22 cellular contexts compared by ENCODE assay signal in the genomic region with DNA sequence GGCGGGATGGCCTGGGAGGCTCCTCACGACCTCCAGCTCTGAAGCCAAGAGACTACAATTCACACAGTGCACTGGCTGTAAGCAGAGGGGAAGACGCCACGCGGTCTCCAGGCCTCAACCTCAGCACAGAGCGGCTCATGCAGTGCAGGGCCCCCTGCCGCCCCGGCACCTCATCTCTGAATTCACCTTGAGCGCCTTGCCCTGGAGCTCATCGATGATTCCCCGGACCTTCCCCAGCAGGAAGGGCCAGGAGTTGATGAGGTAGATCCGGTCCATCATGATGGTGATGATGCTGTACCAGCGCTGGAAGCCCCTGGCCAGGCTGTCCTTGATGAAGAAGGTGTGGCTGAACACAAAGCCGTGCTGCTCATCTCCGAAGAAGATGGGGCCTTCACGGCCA. TPM values are rescaled to one million over a fixed set of nuclear protein-coding genes. Genes with fewer than 3 reads are reported as not detected.
DNase-seq lines count a peak whose midpoint lies in the region; ATAC-seq and TF ChIP-seq lines count a peak whose summit lies in the region.
"Had no signal": no experiment of that assay in that cellular context is flagged by ENCODE, and none has a peak within 500 bp of the region (broad histone marks: within the 10 kb centered on the region; RNA-seq: fewer than 3 reads in every experiment).

No MANE protein-coding gene starts in this region.

- H3K4me1 ChIP-seq in neuronal stem cell (ENCODE audit: control insufficient read depth in 2 of 2, insufficient read depth in 1 of 2, low read depth in 1 of 2, low read length in 2 of 2) (no peaks in the 10 kb centered on the region), spleen (peaks cover 0 to 8% (median 4%) of the 10 kb centered on the region in 6 donors)

- peaks cover 2% of the 10 kb centered on the region for H3K79me1 ChIP-seq in neuronal stem cell (ENCODE audit: low read depth, low read length)

- DNase-seq in activated T-cell treated with anti-CD3 and anti-CD28 coated beads, Interleukin-2, amount 50 U/mL, for 72 hours: no peak
- no peak for DNase-seq in activated T-cell treated with anti-CD3 and anti-CD28 coated beads, Interleukin-2, amount 50 U/mL, for 24 hours
- DNase-seq in glutamatergic neuron (no peak), neuronal stem cell (ENCODE audit: low spot score) (no peak), spleen (peak; percentile 51), progenitor cell of endocrine pancreas (ENCODE audit: low spot score, unreplicated experiment) (no peak), activated gamma-delta T cell (lab: John Stamatoyannopoulos, UW) (no peak), GM19240 (ENCODE audit: insufficient read length, low spot score) (no peak)
- DNase-seq: CD4-positive, alpha-beta T cell; CD8-positive, alpha-beta memory T cell; DMS 273 treated with DMSO at 0.1 percent for 48 hours; DMS79; EL; GDM1; H9 had no signal

- no peak for ATAC-seq in activated T-cell treated with anti-CD3 and anti-CD28 coated beads, Interleukin-2, amount 50 U/mL, for 72 hours (replicated peaks in 1 of 2)
- ATAC-seq: GM12878, GM23338, HCT116 had no signal

- H2AFZ ChIP-seq in neuronal stem cell (ENCODE audit: low read length): no peak overlapping the region
- H2AFZ ChIP-seq: GM23338 had no signal

- no peak overlapping the region for H3K4ac ChIP-seq in neuronal stem cell (ENCODE audit: low read length)

- no peak for TF ChIP-seq POLR2A in spleen (IDR thresholded peaks at IDR 0.05)

- no peak overlapping the region for H3K27ac ChIP-seq in neuronal stem cell (replicated peaks; ENCODE audit: low read length)
- no peak overlapping the region for H3K27ac ChIP-seq in spleen
- H3K27ac ChIP-seq: 22Rv1 had no signal

- H4K91ac ChIP-seq in neuronal stem cell (ENCODE audit: low read depth, low read length, poor library complexity): no peak overlapping the region

- H3K9me3 ChIP-seq in neuronal stem cell (replicated peaks in 1 of 2; ENCODE audit: control insufficient read depth in 2 of 2, insufficient read depth in 1 of 2, low read depth in 1 of 2, low read length in 2 of 2) (no peaks in the 10 kb centered on the region), spleen (no peaks in the 10 kb centered on the region)
- H3K9me3 ChIP-seq: BLaER1 treated with 17β-estradiol and CSF1 and Interleukin-3, amounts not matched to agents 10 nM and 100 nM had no signal

- TF ChIP-seq CTCF in glutamatergic neuron (IDR thresholded peaks at IDR 0.05; ENCODE audit: partially characterized antibody, unreplicated experiment) (no peak), spleen (IDR thresholded peaks at IDR 0.05 in 8 of 11, conservative IDR thresholded peaks at IDR 0.05 in 3 of 11) (no peak), progenitor cell of endocrine pancreas (IDR thresholded peaks at IDR 0.05; ENCODE audit: unreplicated experiment) (no peak)

- no peak overlapping the region for H3K18ac ChIP-seq in neuronal stem cell (ENCODE audit: low read length)

- H3K27me3 ChIP-seq in neuronal stem cell (ENCODE audit: control insufficient read depth in 3 of 3, insufficient read depth in 3 of 3, low read depth in 1 of 3, low read length in 3 of 3): no peaks in the 10 kb centered on the region
- no peaks in the 10 kb centered on the region for H3K27me3 ChIP-seq in spleen (replicated peaks in 1 of 7)
- H3K27me3 ChIP-seq: BLaER1 treated with 17β-estradiol and CSF1 and Interleukin-3, amounts not matched to agents 10 nM and 100 nM had no signal

- peaks cover 10 to 13% of the 10 kb centered on the region in 2 donors for H3K36me3 Mint-ChIP-seq in activated T-cell treated with anti-CD3 and anti-CD28 coated beads, Interleukin-2, amount 50 U/mL, for 72 hours (ENCODE audit: insufficient read depth in 2 of 2)
- peaks cover 93% of the 10 kb centered on the region for H3K36me3 Mint-ChIP-seq in activated T-cell treated with anti-CD3 and anti-CD28 coated beads, Interleukin-2, amount 50 U/mL, for 24 hours (ENCODE audit: low read depth)
- H3K36me3 Mint-ChIP-seq in glutamatergic neuron (ENCODE audit: unreplicated experiment): peaks cover 14% of the 10 kb centered on the region
- peaks cover 34% of the 10 kb centered on the region for H3K36me3 Mint-ChIP-seq in progenitor cell of endocrine pancreas (ENCODE audit: insufficient read depth)

- no peaks in the 10 kb centered on the region for H3K27me3 Mint-ChIP-seq in activated T-cell treated with anti-CD3 and anti-CD28 coated beads, Interleukin-2, amount 50 U/mL, for 72 hours (ENCODE audit: low read depth)
- H3K27me3 Mint-ChIP-seq in activated T-cell treated with anti-CD3 and anti-CD28 coated beads, Interleukin-2, amount 50 U/mL, for 24 hours: no peaks in the 10 kb centered on the region
- H3K27me3 Mint-ChIP-seq in glutamatergic neuron (ENCODE audit: unreplicated experiment): peaks cover 21% of the 10 kb centered on the region
- H3K27me3 Mint-ChIP-seq in progenitor cell of endocrine pancreas: no peaks in the 10 kb centered on the region
- H3K27me3 Mint-ChIP-seq: B cell; CD4-positive, alpha-beta T cell; CD8-positive, alpha-beta memory T cell had no signal

- H3K27ac Mint-ChIP-seq in activated T-cell treated with anti-CD3 and anti-CD28 coated beads, Interleukin-2, amount 50 U/mL, for 72 hours: peak overlapping the region; percentile 28
- H3K27ac Mint-ChIP-seq in activated T-cell treated with anti-CD3 and anti-CD28 coated beads, Interleukin-2, amount 50 U/mL, for 24 hours: no peak overlapping the region
- peak overlapping the region; percentile 99 for H3K27ac Mint-ChIP-seq in glutamatergic neuron (ENCODE audit: unreplicated experiment)
- H3K27ac Mint-ChIP-seq in progenitor cell of endocrine pancreas: no peak overlapping the region
- H3K27ac Mint-ChIP-seq: B cell; CD4-positive, alpha-beta T cell; GM23338 had no signal

- H3K4me3 Mint-ChIP-seq in activated T-cell treated with anti-CD3 and anti-CD28 coated beads, Interleukin-2, amount 50 U/mL, for 72 hours: no peak overlapping the region
- H3K4me3 Mint-ChIP-seq in activated T-cell treated with anti-CD3 and anti-CD28 coated beads, Interleukin-2, amount 50 U/mL, for 24 hours: no peak overlapping the region
- H3K4me3 Mint-ChIP-seq in glutamatergic neuron (ENCODE audit: unreplicated experiment) (no peak overlapping the region), progenitor cell of endocrine pancreas (ENCODE audit: low read depth) (no peak overlapping the region)
- H3K4me3 Mint-ChIP-seq: B cell; CD14-positive monocyte; CD4-positive, alpha-beta T cell; CD8-positive, alpha-beta memory T cell; GM23338; H9 had no signal

- H3K23ac ChIP-seq in neuronal stem cell (ENCODE audit: low read depth, low read length, poor library complexity): peak overlapping the region; percentile 45

- intact Hi-C loops in spleen (cut with DNase I; ENCODE audit: low total_unique reads): no loop called here

- no peak overlapping the region for H2AK5ac ChIP-seq in neuronal stem cell (ENCODE audit: low read depth, low read length)

- no peak overlapping the region for H3K4me2 ChIP-seq in neuronal stem cell (ENCODE audit: insufficient read depth, low read length, poor library complexity, severe bottlenecking)
- H3K4me2 ChIP-seq: GM23338 had no signal

- H2BK15ac ChIP-seq in neuronal stem cell (ENCODE audit: low read length): no peak overlapping the region

- H3K9me3 Mint-ChIP-seq in activated T-cell treated with anti-CD3 and anti-CD28 coated beads, Interleukin-2, amount 50 U/mL, for 72 hours: no peaks in the 10 kb centered on the region
- no peaks in the 10 kb centered on the region for H3K9me3 Mint-ChIP-seq in activated T-cell treated with anti-CD3 and anti-CD28 coated beads, Interleukin-2, amount 50 U/mL, for 24 hours
- H3K9me3 Mint-ChIP-seq in glutamatergic neuron (ENCODE audit: unreplicated experiment): peaks cover 12% of the 10 kb centered on the region
- no peaks in the 10 kb centered on the region for H3K9me3 Mint-ChIP-seq in progenitor cell of endocrine pancreas (ENCODE audit: low read depth)
- H3K9me3 Mint-ChIP-seq: CD14-positive monocyte; CD4-positive, alpha-beta T cell; CD8-positive, alpha-beta memory T cell; GM23338; H9 had no signal

- no peak overlapping the region for H2BK120ac ChIP-seq in neuronal stem cell (ENCODE audit: low read depth, low read length)

- WGBS in neuronal stem cell (ENCODE audit: extremely low coverage in 2 of 2, insufficient read length in 2 of 2, insufficient replicate concordance in 1 of 2), 2 donors: no CpG with 5 or more reads among the region's 16 CpGs
- WGBS in spleen, 5 donors: 92 to 97% (median 95%) methylated on average over 12 to 16 of the region's 16 CpGs

- H4K8ac ChIP-seq in neuronal stem cell (ENCODE audit: low read depth, low read length): no peak overlapping the region

- H2BK5ac ChIP-seq in neuronal stem cell (ENCODE audit: low read length): no peak overlapping the region

- no peaks in the 10 kb centered on the region for H3K4me1 Mint-ChIP-seq in activated T-cell treated with anti-CD3 and anti-CD28 coated beads, Interleukin-2, amount 50 U/mL, for 72 hours (ENCODE audit: low read depth)
- no peaks in the 10 kb centered on the region for H3K4me1 Mint-ChIP-seq in activated T-cell treated with anti-CD3 and anti-CD28 coated beads, Interleukin-2, amount 50 U/mL, for 24 hours (ENCODE audit: low read depth)
- H3K4me1 Mint-ChIP-seq in glutamatergic neuron (ENCODE audit: low read depth, unreplicated experiment) (peaks cover 35% of the 10 kb centered on the region), progenitor cell of endocrine pancreas (ENCODE audit: low read depth) (no peaks in the 10 kb centered on the region)
- H3K4me1 Mint-ChIP-seq: B cell; CD14-positive monocyte; CD8-positive, alpha-beta memory T cell; GM23338 had no signal

- H3K4me3 ChIP-seq in neuronal stem cell (ENCODE audit: low read length in 2 of 2): no peak overlapping the region
- H3K4me3 ChIP-seq in spleen: no peak overlapping the region
- H3K4me3 ChIP-seq: BLaER1 treated with 17β-estradiol and CSF1 and Interleukin-3, amounts not matched to agents 10 nM and 100 nM; GM12878; GM23338 had no signal

- no peak overlapping the region for H3K14ac ChIP-seq in neuronal stem cell (ENCODE audit: low read length)

- H3K36me3 ChIP-seq in neuronal stem cell (replicated peaks in 1 of 2; ENCODE audit: control insufficient read depth in 2 of 2, insufficient read depth in 2 of 2, low read length in 2 of 2) (peaks cover 60 to 97% of the 10 kb centered on the region in 2 donors), spleen (peaks cover 7 to 100% (median 100%) of the 10 kb centered on the region in 6 donors)

- no peak overlapping the region for H3K9ac ChIP-seq in neuronal stem cell (ENCODE audit: low read depth, low read length, poor library complexity)
- H3K9ac ChIP-seq: BLaER1 treated with 17β-estradiol and CSF1 and Interleukin-3, amounts not matched to agents 10 nM and 100 nM had no signal

- no peak overlapping the region for H2BK12ac ChIP-seq in neuronal stem cell (ENCODE audit: low read length)

RNA-seq across cellular contexts. Expression of gene FLCN, which starts 13.2 kb away (rescaled TPM):
- total RNA-seq in activated T-cell treated with anti-CD3 and anti-CD28 coated beads, Interleukin-2, amount 50 U/mL, for 72 hours: 10 to 100 TPM; 27.3 to 29.2 TPM
- total RNA-seq in glutamatergic neuron (ENCODE audit: unreplicated experiment) (131 TPM), spleen (10 to 100 TPM; 53.9 to 91.6 (median 81.5) TPM), progenitor cell of endocrine pancreas (58.4 and 58.7 TPM in 2 replicates)
- polyA plus RNA-seq in neuronal stem cell (2013, experiment 1 of 2): 12.0 TPM
- 12.6 TPM for polyA plus RNA-seq in neuronal stem cell (2013, experiment 2 of 2)
- polyA plus RNA-seq in spleen: 10 to 100 TPM in 1 of 3 donors, 1 to 10 TPM in 2; 9.1 to 34.1 (median 9.9) TPM

RNA-seq across cellular contexts. Expression of gene PLD6, which starts 17.6 kb away (rescaled TPM):
- total RNA-seq in activated T-cell treated with anti-CD3 and anti-CD28 coated beads, Interleukin-2, amount 50 U/mL, for 72 hours: 1 to 10 TPM; 6.8 to 8.0 TPM
- total RNA-seq in glutamatergic neuron (ENCODE audit: unreplicated experiment) (1.1 TPM), spleen (1 to 10 TPM; 1.4 to 5.6 (median 3.7) TPM), progenitor cell of endocrine pancreas (1.00 and 1.2 TPM in 2 replicates)
- 0.38 TPM for polyA plus RNA-seq in neuronal stem cell (2013, experiment 1 of 2)
- 0.35 TPM for polyA plus RNA-seq in neuronal stem cell (2013, experiment 2 of 2)
- polyA plus RNA-seq in spleen: 1 to 10 TPM; 2.2 to 3.9 (median 3.0) TPM
- total RNA-seq: GM23338 had no signal
- polyA plus RNA-seq: GM23338 had no signal

RNA-seq across cellular contexts. Expression of gene COPS3, which starts 57.3 kb away (rescaled TPM):
- total RNA-seq in activated T-cell treated with anti-CD3 and anti-CD28 coated beads, Interleukin-2, amount 50 U/mL, for 72 hours: 10 to 100 TPM; 77.7 to 89.0 TPM
- total RNA-seq in glutamatergic neuron (ENCODE audit: unreplicated experiment) (71.7 TPM), spleen (10 to 100 TPM; 36.5 to 58.9 (median 47.5) TPM), progenitor cell of endocrine pancreas (61.5 and 63.6 TPM in 2 replicates)
- 106 TPM for polyA plus RNA-seq in neuronal stem cell (2013, experiment 1 of 2)
- polyA plus RNA-seq in neuronal stem cell (2013, experiment 2 of 2): 109 TPM
- polyA plus RNA-seq in spleen: 10 to 100 TPM; 29.9 to 39.1 (median 39.1) TPM

Comparison
In these comparisons a context has a peak if more than half of its experiments do, and no peak if none do; other contexts are left out.
1. H3K27ac Mint-ChIP-seq: peak in activated T-cell treated with anti-CD3 and anti-CD28 coated beads, Interleukin-2, amount 50 U/mL, for 72 hours (single experiment) and glutamatergic neuron (single experiment); none in activated T-cell treated with anti-CD3 and anti-CD28 coated beads, Interleukin-2, amount 50 U/mL, for 24 hours (single experiment) and progenitor cell of endocrine pancreas (single experiment).